ENCODE assay signal across 17 cellular contexts in the genomic region with DNA sequence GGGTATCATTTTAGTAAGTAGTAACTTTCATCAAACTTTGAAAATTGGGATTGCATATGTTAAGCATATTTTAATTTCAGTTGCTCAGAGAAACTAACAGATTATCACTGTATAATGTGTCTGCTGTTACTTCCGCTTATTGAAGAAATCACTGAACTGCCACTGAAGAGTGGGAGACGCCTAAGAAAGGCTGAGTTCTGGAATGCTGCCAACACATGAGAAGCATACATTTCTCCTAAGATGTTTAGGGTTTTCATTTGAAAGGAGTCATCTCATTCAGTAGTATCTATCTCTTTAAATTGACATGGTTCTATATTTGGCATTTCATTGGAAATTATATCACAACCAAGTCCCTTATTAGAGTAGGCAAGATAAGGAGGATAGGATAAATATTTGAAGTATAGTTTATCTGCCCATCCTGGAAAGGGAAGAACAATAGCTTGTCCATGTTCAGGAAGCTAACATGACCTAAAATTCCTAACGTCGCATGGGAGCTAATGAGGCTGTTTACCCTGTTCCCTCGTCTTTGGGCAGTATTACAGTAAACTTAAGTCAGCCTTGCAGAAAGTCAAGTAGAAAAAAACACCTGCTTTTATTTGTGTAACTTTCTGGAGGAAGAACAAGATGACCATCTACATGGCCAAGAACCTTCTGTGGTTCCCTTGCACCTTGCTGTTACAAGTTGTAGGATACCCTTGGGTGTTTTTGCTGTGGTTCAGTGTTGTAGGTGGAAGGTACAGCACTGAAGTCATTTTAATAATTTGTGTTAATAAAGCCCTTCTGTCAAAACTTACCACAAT.
"Had no signal": no experiment of that assay in that cellular context is flagged by ENCODE, and none has a peak within 500 bp of the region (broad histone marks: within the 10 kb centered on the region; RNA-seq: fewer than 3 reads in every experiment).

No MANE protein-coding gene starts in this region.

- H3K27me3 ChIP-seq: adrenal gland, colonic mucosa, foreskin keratinocyte, right atrium auricular region, tibial nerve had no signal

- H3K27ac Mint-ChIP-seq: activated CD8-positive, alpha-beta T cell treated with anti-CD3 and anti-CD28 coated beads for 36 hours; nephron progenitor cell; T-helper 2 cell treated with Interferon-gamma antibody and Interleukin-4, amounts not matched to agents 5 μg/mL and 100 μg/mL, for 36 hours had no signal

- H3K4me3 ChIP-seq: adrenal gland, colonic mucosa, right atrium auricular region, tibial nerve had no signal

- H3K4me3 Mint-ChIP-seq: activated CD8-positive, alpha-beta T cell treated with anti-CD3 and anti-CD28 coated beads for 36 hours; activated T-cell treated with anti-CD3 and anti-CD28 coated beads, Interleukin-2, amount 50 U/mL, for 4 hours; nephron progenitor cell; T-helper 2 cell treated with Interferon-gamma antibody and Interleukin-4, amounts not matched to agents 5 μg/mL and 100 μg/mL, for 36 hours had no signal

- H3K36me3 ChIP-seq: adrenal gland, colonic mucosa, right atrium auricular region, tibial nerve had no signal

- H3K4me1 ChIP-seq: adrenal gland, colonic mucosa, tibial nerve had no signal

- H3K4me1 Mint-ChIP-seq: nephron progenitor cell had no signal

- ATAC-seq: activated CD8-positive, alpha-beta T cell treated with anti-CD3 and anti-CD28 coated beads for 36 hours; activated T-cell treated with anti-CD3 and anti-CD28 coated beads, Interleukin-2, amount 50 U/mL, for 4 hours had no signal

- DNase-seq: activated CD8-positive, alpha-beta T cell treated with anti-CD3 and anti-CD28 coated beads for 36 hours; activated effector memory CD4-positive, alpha-beta T cell treated with Interleukin-2 at 50 U/mL for 16 hours; activated naive CD4-positive, alpha-beta T cell treated with anti-CD3 and anti-CD28 coated beads, Interleukin-2, amount 50 U/mL, for 16 hours; activated T-cell treated with anti-CD3 and anti-CD28 coated beads, Interleukin-2, amount 50 U/mL, for 4 hours; adrenal gland; caudate nucleus; colonic mucosa; effector CD4-positive, alpha-beta T cell; glutamatergic neuron; nephron progenitor cell; occipital lobe; stimulated activated CD4-positive, alpha-beta T cell treated with anti-CD3 and anti-CD28 coated beads, Interleukin-4, amount 100 ng/mL, for 24 hours; stimulated activated naive CD4-positive, alpha-beta T cell treated with Interleukin-2 at 50 U/mL for 16 hours had no signal

- H3K27ac ChIP-seq: adrenal gland, colonic mucosa, foreskin keratinocyte, tibial nerve had no signal

- H3K9me3 ChIP-seq: adrenal gland, colonic mucosa had no signal
